Comparison of ENCODE assay signal across 8 cellular contexts in the genomic region with DNA sequence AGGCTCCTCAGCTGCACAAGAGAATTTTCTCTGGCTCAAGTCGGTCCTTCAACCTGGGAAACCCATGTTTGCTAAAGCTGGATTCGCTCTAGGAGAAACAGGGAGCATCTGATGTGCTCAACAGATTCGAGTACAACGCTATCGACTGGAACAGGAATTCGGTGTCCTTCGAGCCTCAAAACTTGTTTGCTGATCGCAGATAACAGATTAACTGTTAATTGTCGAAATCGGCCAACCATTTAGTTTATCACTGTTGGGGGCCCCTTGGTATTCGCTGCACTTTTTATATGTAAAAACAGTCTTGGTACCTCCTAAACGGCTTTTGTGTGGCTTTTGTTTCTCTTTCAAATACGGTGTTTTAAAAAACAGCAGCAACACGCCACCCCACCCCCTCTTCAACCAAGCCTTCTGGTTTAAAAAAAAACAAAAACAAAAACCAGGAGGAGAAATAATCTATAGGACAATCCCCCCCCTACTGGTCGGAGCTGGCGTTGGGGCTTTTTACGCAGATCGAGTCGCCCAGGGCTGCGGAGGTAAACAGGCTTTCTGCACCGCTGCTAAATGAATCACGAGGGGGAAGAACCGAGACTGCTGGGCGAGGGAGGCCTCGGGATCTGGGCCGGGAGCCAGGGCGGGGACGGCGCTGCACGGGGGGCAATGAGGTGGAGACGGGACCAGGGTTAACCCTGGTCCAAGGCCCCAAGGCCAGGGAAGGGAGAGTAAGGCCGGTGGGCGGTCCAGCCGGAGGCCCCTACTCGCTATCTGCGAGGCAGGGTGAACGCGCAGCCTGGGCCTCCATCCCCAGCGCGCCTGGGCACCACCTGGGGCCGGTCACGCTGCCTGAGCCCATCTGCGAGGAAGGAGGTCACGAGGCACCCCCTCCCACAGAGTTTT.
DNase-seq lines count a peak whose midpoint lies in the region; ATAC-seq and TF ChIP-seq lines count a peak whose summit lies in the region.

No MANE protein-coding gene starts in this region.

- peak; percentile 19 for DNase-seq in AG04449 (ENCODE audit: low read depth, low spot score)
- peak; percentile 65 for DNase-seq in HT-29 (ENCODE audit: low spot score)
- DNase-seq in activated T-cell treated with anti-CD3 and anti-CD28 coated beads, Interleukin-2, amount 50 U/mL, for 4 hours, result peak; percentile 77
- DNase-seq in foreskin fibroblast, result peak in 1 of 2 donors; percentile 68
- no peak for DNase-seq in globus pallidus (ENCODE audit: low spot score)

- peaks cover 11% of the 10 kb centered on the region for H3K27me3 ChIP-seq in skeletal muscle satellite cell (ENCODE audit: control insufficient read depth, insufficient read depth, low read length)

- no peaks in the 10 kb centered on the region for H3K9me3 ChIP-seq in skeletal muscle satellite cell (replicated peaks; ENCODE audit: low read length)

- TF ChIP-seq CTCF in AG04449 (IDR thresholded peaks at IDR 0.05; ENCODE audit: insufficient read depth, low read length, missing control alignments) (peak; percentile 47), foreskin fibroblast (IDR thresholded peaks at IDR 0.05; ENCODE audit: low read depth, low read length) (peak; percentile 57)

- POLR2A ChIA-PET in AG04449 (lab: Yijun Ruan, JAX), result interaction anchor here (1.4 kb wide), 1 partner anchor 16 kb away, joined by 5 read pairs; no protein-coding TSS in a partner anchor

- H3K4me3 ChIP-seq in AG04449 (ENCODE audit: low read depth, low read length), result no peak overlapping the region
- H3K4me3 ChIP-seq in foreskin fibroblast (ENCODE audit: low read depth in 1 of 2, low read length in 2 of 2), result peak overlapping the region in 1 of 2 donors; percentile 15
- H3K4me3 ChIP-seq in skeletal muscle satellite cell (ENCODE audit: low read length), result no peak overlapping the region

- H3K4me1 Mint-ChIP-seq in activated T-cell treated with anti-CD3 and anti-CD28 coated beads, Interleukin-2, amount 50 U/mL, for 4 hours (ENCODE audit: low read depth), result peaks cover 53% of the 10 kb centered on the region

- H3K36me3 Mint-ChIP-seq in activated T-cell treated with anti-CD3 and anti-CD28 coated beads, Interleukin-2, amount 50 U/mL, for 4 hours (ENCODE audit: insufficient read depth), result peaks cover 6% of the 10 kb centered on the region

- H3K9ac ChIP-seq in skeletal muscle satellite cell (ENCODE audit: low read depth, low read length), result no peak overlapping the region

- H3K4me1 ChIP-seq in skeletal muscle satellite cell (ENCODE audit: control insufficient read depth, insufficient read depth, low read length), result peaks cover 31% of the 10 kb centered on the region

- ATAC-seq in GM18907 (IDR thresholded peaks at IDR 0.05; ENCODE audit: unreplicated experiment), result peak; percentile 52
- peak; percentile 47 to 51 for ATAC-seq in activated T-cell treated with anti-CD3 and anti-CD28 coated beads, Interleukin-2, amount 50 U/mL, for 4 hours

- no peaks in the 10 kb centered on the region for H3K27me3 Mint-ChIP-seq in activated T-cell treated with anti-CD3 and anti-CD28 coated beads, Interleukin-2, amount 50 U/mL, for 4 hours (ENCODE audit: low read depth)

- peak overlapping the region; percentile 89 for H3K4me3 Mint-ChIP-seq in activated T-cell treated with anti-CD3 and anti-CD28 coated beads, Interleukin-2, amount 50 U/mL, for 4 hours

- no peaks in the 10 kb centered on the region for H3K36me3 ChIP-seq in skeletal muscle satellite cell (ENCODE audit: insufficient read depth, low read length)

- H3K4me2 ChIP-seq in skeletal muscle satellite cell (ENCODE audit: low read length), result peak overlapping the region; percentile 25

- CTCF ChIA-PET in AG04449 (lab: Yijun Ruan, JAX), result interaction anchor here (0.9 to 1.5 kb wide), 6 partner anchors 10 to 405 kb away, joined by 3 to 5 read pairs (median 3); no protein-coding TSS in a partner anchor

- H3K9me3 Mint-ChIP-seq in activated T-cell treated with anti-CD3 and anti-CD28 coated beads, Interleukin-2, amount 50 U/mL, for 4 hours, result no peaks in the 10 kb centered on the region

TF ChIP-seq in PFSK-1, 5 proteins besides CTCF, POLR2A, EP300 and RAD21:
- TF ChIP-seq FOXP2 (optimal IDR thresholded peaks at IDR 0.05; ENCODE audit: borderline replicate concordance, extremely low read depth, extremely low read length, insufficient read depth), result no peak
- TF ChIP-seq SIN3A (IDR thresholded peaks at IDR 0.05; ENCODE audit: borderline replicate concordance, insufficient read depth, low read length), result peak; percentile 56; the same call in 1 of the 2 replicates
